ENCODE assay signal across 21 cellular contexts in genomic region chr20:59720013-59720412, GRCh38.
DNase-seq lines count a peak whose midpoint lies in the region; ATAC-seq, FAIRE-seq and TF ChIP-seq lines count a peak whose summit lies in the region.
"Had no signal": no experiment of that assay in that cellular context is flagged by ENCODE, and none has a peak within 500 bp of the region (broad histone marks: within the 10 kb centered on the region; RNA-seq: fewer than 3 reads in every experiment).

No MANE protein-coding gene starts in this region.

- no peaks in the 10 kb centered on the region for H3K9me3 ChIP-seq in GM23248 (ENCODE audit: low read depth)
- H3K9me3 ChIP-seq: BE2C, Caco-2 had no signal

- no peaks in the 10 kb centered on the region for H4K20me1 ChIP-seq in GM23248 (ENCODE audit: insufficient read depth)

- no peaks in the 10 kb centered on the region for H3K36me3 Mint-ChIP-seq in activated CD8-positive, alpha-beta memory T cell treated with anti-CD3 and anti-CD28 coated beads, Interleukin-2, amount 10 ng/mL, durations not matched to agents 7 days and 5 days
- no peaks in the 10 kb centered on the region for H3K36me3 Mint-ChIP-seq in osteocyte (ENCODE audit: unreplicated experiment)
- H3K36me3 Mint-ChIP-seq: CD4-positive, CD25-positive, alpha-beta regulatory T cell; CD8-positive, alpha-beta T cell had no signal

- no peaks in the 10 kb centered on the region for H3K9me2 ChIP-seq in GM23248 (ENCODE audit: insufficient read depth)

- H3K9ac ChIP-seq in GM23248, result no peak overlapping the region

- H3K4me2 ChIP-seq in GM23248 (ENCODE audit: unreplicated experiment), result no peak overlapping the region

- no peaks in the 10 kb centered on the region for H3K27me3 Mint-ChIP-seq in activated CD8-positive, alpha-beta memory T cell treated with anti-CD3 and anti-CD28 coated beads, Interleukin-2, amount 10 ng/mL, durations not matched to agents 7 days and 5 days
- no peaks in the 10 kb centered on the region for H3K27me3 Mint-ChIP-seq in osteocyte (ENCODE audit: unreplicated experiment)
- H3K27me3 Mint-ChIP-seq: CD4-positive, CD25-positive, alpha-beta regulatory T cell had no signal

- H3K4me1 Mint-ChIP-seq in activated CD8-positive, alpha-beta memory T cell treated with anti-CD3 and anti-CD28 coated beads, Interleukin-2, amount 10 ng/mL, durations not matched to agents 7 days and 5 days, result peaks cover 9% of the 10 kb centered on the region
- no peaks in the 10 kb centered on the region for H3K4me1 Mint-ChIP-seq in osteocyte (ENCODE audit: unreplicated experiment)
- H3K4me1 Mint-ChIP-seq: CD4-positive, CD25-positive, alpha-beta regulatory T cell had no signal

- H3K27ac Mint-ChIP-seq in activated CD8-positive, alpha-beta memory T cell treated with anti-CD3 and anti-CD28 coated beads, Interleukin-2, amount 10 ng/mL, durations not matched to agents 7 days and 5 days, result no peak overlapping the region
- H3K27ac Mint-ChIP-seq in osteocyte (ENCODE audit: unreplicated experiment), result no peak overlapping the region
- H3K27ac Mint-ChIP-seq: CD4-positive, CD25-positive, alpha-beta regulatory T cell; CD8-positive, alpha-beta T cell had no signal

- H3K36me3 ChIP-seq in GM23248 (ENCODE audit: low read depth), result no peaks in the 10 kb centered on the region
- H3K36me3 ChIP-seq: BE2C had no signal

- H3F3A ChIP-seq in GM23248 (ENCODE audit: insufficient read depth), result no peaks in the 10 kb centered on the region

- CTCF ChIA-PET in activated CD8-positive, alpha-beta memory T cell treated with anti-CD3 and anti-CD28 coated beads, Interleukin-2, amount 10 ng/mL, durations not matched to agents 7 days and 5 days (lab: Charles Lee), result no interaction called here

- peak; percentile 9 for FAIRE-seq in HTR-8/SVneo (lab: Jason Lieb, UNC)
- FAIRE-seq: A204.1, G401.6, GM12892, H1 had no signal

- H3K27me3 ChIP-seq in GM23248 (replicated peaks; ENCODE audit: insufficient read depth), result no peaks in the 10 kb centered on the region
- H3K27me3 ChIP-seq: BE2C had no signal

- TF ChIP-seq CTCF in osteocyte (IDR thresholded peaks at IDR 0.05), result no peak

- no peak overlapping the region for H3K27ac ChIP-seq in GM23248
- H3K27ac ChIP-seq: 22Rv1, C4-2B had no signal

- in situ Hi-C loops in GM23248 (cut with MboI), result no loop called here

- no peak overlapping the region for H2AFZ ChIP-seq in GM23248

- no peak for ATAC-seq in activated CD8-positive, alpha-beta memory T cell treated with anti-CD3 and anti-CD28 coated beads, Interleukin-2, amount 10 ng/mL, durations not matched to agents 7 days and 5 days
- ATAC-seq: CD8-positive, alpha-beta T cell had no signal

- 64 to 71% methylated on average over 10 of the region's 10 CpGs for WGBS in GM23248 (ENCODE audit: low coverage in 1 of 2, low lambda C conversion rate in 2 of 2, missing lambda C conversion rate in 2 of 2), 2 experiments

- DNase-seq in activated CD8-positive, alpha-beta memory T cell treated with anti-CD3 and anti-CD28 coated beads, Interleukin-2, amount 10 ng/mL, durations not matched to agents 7 days and 5 days, result peak; percentile 30
- DNase-seq in activated CD8-positive, alpha-beta memory T cell treated with anti-CD3 and anti-CD28 coated beads, Interleukin-2, amount 50 U/mL, for 48 hours, result no peak
- DNase-seq in HTR-8/SVneo (ENCODE audit: insufficient read length, low spot score), result no peak
- DNase-seq in osteocyte (ENCODE audit: extremely low spot score, unreplicated experiment), result peak; percentile 74
- DNase-seq in GM23248, result no peak
- no peak for DNase-seq in cerebellar cortex (ENCODE audit: low spot score)
- DNase-seq: AML-193; BE2C; Caco-2; CD4-positive, CD25-positive, alpha-beta regulatory T cell; CD8-positive, alpha-beta T cell; DMS153; DND-41; H7; HCEC 1CT had no signal

- H3K4me1 ChIP-seq in GM23248 (ENCODE audit: insufficient read depth), result no peaks in the 10 kb centered on the region
- H3K4me1 ChIP-seq: BE2C, Caco-2 had no signal

- no peaks in the 10 kb centered on the region for H3K9me3 Mint-ChIP-seq in activated CD8-positive, alpha-beta memory T cell treated with anti-CD3 and anti-CD28 coated beads, Interleukin-2, amount 10 ng/mL, durations not matched to agents 7 days and 5 days (ENCODE audit: low read depth)
- H3K9me3 Mint-ChIP-seq in osteocyte (ENCODE audit: unreplicated experiment), result peaks cover 9% of the 10 kb centered on the region
- H3K9me3 Mint-ChIP-seq: CD8-positive, alpha-beta T cell had no signal

- no peaks in the 10 kb centered on the region for H3K79me2 ChIP-seq in GM23248 (ENCODE audit: insufficient read depth)

- H3K4me3 ChIP-seq in GM23248, result no peak overlapping the region

- H3K4me3 Mint-ChIP-seq in activated CD8-positive, alpha-beta memory T cell treated with anti-CD3 and anti-CD28 coated beads, Interleukin-2, amount 10 ng/mL, durations not matched to agents 7 days and 5 days, result no peak overlapping the region
- no peak overlapping the region for H3K4me3 Mint-ChIP-seq in osteocyte (ENCODE audit: unreplicated experiment)
- H3K4me3 Mint-ChIP-seq: CD4-positive, CD25-positive, alpha-beta regulatory T cell; CD8-positive, alpha-beta T cell had no signal

Comparison
In these comparisons a context has a peak if more than half of its experiments do, and no peak if none do; other contexts are left out.
1. DNase-seq: peak in activated CD8-positive, alpha-beta memory T cell treated with anti-CD3 and anti-CD28 coated beads, Interleukin-2, amount 10 ng/mL, durations not matched to agents 7 days and 5 days (single experiment) and osteocyte (single experiment); none in activated CD8-positive, alpha-beta memory T cell treated with anti-CD3 and anti-CD28 coated beads, Interleukin-2, amount 50 U/mL, for 48 hours (single experiment), HTR-8/SVneo (single experiment), GM23248 (single experiment) and cerebellar cortex (single experiment).